1 cellular context compared by ENCODE assay signal in the genomic region with DNA sequence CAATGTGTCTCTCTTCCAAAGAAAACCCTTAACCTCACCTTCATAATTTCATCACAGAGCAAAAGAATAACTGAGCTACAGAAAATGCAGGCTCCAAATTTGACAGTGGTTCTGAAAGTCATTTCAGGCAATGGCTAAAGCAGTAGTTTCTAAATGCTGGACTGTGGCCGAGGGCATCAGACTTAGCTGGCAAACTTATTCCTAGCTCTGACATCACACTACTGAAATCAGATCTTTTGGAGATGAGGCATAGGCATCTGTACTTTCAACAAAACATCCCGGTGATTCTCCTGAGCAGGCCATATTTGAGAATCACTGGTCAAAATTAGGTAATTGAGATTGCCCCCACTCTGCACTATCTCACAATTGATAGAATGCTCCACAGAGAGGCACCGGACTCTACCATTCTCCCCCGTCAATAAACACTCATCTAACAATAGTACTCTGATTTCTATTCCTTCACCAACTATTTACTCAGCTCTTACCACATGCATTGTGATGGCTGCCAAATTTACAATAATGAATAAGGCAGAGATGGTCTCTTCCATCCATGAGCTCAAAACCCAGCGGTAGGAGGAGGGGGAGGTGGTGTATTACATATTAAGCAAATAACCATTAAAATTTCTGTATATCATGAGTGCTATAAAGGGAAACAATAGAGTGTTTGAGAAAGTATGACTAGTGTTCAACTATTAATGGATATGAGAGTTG.
TF ChIP-seq lines count a peak whose summit lies in the region.

No MANE protein-coding gene starts in this region.

TF ChIP-seq in GM23338, 12 proteins besides CTCF, POLR2A, EP300 and RAD21 (continued from another document):
- TF ChIP-seq, protein P1, sequence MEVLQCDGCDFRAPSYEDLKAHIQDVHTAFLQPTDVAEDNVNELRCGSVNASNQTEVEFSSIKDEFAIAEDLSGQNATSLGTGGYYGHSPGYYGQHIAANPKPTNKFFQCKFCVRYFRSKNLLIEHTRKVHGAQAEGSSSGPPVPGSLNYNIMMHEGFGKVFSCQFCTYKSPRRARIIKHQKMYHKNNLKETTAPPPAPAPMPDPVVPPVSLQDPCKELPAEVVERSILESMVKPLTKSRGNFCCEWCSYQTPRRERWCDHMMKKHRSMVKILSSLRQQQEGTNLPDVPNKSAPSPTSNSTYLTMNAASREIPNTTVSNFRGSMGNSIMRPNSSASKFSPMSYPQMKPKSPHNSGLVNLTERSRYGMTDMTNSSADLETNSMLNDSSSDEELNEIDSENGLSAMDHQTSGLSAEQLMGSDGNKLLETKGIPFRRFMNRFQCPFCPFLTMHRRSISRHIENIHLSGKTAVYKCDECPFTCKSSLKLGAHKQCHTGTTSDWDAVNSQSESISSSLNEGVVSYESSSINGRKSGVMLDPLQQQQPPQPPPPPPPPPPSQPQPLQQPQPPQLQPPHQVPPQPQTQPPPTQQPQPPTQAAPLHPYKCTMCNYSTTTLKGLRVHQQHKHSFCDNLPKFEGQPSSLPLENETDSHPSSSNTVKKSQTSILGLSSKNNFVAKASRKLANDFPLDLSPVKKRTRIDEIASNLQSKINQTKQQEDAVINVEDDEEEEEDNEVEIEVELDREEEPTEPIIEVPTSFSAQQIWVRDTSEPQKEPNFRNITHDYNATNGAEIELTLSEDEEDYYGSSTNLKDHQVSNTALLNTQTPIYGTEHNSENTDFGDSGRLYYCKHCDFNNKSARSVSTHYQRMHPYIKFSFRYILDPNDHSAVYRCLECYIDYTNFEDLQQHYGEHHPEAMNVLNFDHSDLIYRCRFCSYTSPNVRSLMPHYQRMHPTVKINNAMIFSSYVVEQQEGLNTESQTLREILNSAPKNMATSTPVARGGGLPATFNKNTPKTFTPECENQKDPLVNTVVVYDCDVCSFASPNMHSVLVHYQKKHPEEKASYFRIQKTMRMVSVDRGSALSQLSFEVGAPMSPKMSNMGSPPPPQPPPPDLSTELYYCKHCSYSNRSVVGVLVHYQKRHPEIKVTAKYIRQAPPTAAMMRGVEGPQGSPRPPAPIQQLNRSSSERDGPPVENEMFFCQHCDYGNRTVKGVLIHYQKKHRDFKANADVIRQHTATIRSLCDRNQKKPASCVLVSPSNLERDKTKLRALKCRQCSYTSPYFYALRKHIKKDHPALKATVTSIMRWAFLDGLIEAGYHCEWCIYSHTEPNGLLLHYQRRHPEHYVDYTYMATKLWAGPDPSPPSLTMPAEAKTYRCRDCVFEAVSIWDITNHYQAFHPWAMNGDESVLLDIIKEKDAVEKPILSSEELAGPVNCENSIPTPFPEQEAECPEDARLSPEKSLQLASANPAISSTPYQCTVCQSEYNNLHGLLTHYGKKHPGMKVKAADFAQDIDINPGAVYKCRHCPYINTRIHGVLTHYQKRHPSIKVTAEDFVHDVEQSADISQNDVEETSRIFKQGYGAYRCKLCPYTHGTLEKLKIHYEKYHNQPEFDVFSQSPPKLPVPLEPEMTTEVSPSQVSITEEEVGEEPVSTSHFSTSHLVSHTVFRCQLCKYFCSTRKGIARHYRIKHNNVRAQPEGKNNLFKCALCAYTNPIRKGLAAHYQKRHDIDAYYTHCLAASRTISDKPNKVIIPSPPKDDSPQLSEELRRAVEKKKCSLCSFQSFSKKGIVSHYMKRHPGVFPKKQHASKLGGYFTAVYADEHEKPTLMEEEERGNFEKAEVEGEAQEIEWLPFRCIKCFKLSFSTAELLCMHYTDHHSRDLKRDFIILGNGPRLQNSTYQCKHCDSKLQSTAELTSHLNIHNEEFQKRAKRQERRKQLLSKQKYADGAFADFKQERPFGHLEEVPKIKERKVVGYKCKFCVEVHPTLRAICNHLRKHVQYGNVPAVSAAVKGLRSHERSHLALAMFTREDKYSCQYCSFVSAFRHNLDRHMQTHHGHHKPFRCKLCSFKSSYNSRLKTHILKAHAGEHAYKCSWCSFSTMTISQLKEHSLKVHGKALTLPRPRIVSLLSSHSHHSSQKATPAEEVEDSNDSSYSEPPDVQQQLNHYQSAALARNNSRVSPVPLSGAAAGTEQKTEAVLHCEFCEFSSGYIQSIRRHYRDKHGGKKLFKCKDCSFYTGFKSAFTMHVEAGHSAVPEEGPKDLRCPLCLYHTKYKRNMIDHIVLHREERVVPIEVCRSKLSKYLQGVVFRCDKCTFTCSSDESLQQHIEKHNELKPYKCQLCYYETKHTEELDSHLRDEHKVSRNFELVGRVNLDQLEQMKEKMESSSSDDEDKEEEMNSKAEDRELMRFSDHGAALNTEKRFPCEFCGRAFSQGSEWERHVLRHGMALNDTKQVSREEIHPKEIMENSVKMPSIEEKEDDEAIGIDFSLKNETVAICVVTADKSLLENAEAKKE (CRISPR knock-in tag; IDR thresholded peaks at IDR 0.05), result no peak
- TF ChIP-seq, protein P2, sequence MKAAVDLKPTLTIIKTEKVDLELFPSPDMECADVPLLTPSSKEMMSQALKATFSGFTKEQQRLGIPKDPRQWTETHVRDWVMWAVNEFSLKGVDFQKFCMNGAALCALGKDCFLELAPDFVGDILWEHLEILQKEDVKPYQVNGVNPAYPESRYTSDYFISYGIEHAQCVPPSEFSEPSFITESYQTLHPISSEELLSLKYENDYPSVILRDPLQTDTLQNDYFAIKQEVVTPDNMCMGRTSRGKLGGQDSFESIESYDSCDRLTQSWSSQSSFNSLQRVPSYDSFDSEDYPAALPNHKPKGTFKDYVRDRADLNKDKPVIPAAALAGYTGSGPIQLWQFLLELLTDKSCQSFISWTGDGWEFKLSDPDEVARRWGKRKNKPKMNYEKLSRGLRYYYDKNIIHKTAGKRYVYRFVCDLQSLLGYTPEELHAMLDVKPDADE (IDR thresholded peaks at IDR 0.05), result no peak
TF ChIP-seq in GM23338: peak in this region for 0.
